8 cellular contexts compared by ENCODE assay signal in the genomic region with DNA sequence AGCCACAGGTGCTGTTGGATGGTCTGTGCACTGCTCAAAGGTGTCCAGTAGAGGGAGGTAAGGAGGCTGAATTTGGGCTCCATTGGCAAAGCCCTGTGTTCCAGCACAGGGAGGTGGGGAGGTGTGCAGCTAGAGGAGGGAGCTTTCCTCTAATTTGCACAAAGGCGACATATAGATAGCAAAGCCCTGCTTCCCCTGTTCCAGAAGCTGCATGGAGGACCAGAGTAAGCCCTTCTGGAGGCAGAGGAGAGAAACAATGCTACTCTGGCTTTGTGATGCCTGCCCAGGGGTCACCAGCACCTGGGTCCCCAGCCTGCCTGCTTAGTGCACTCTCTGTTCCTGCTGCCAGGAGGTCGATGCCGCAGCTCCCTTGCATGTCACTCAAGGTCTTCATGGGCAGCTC. TPM values are rescaled to one million over a fixed set of nuclear protein-coding genes. Genes with fewer than 3 reads are reported as not detected.
A peak's percentile ranks its signal among the peaks of the same experiment; 100 is the strongest.
DNase-seq lines count a peak whose midpoint lies in the region; ATAC-seq and TF ChIP-seq lines count a peak whose summit lies in the region.

No MANE protein-coding gene starts in this region.

- intact Hi-C loops in sigmoid colon (cut with DNase I) = no loop called here

- H3K27ac ChIP-seq in neural progenitor cell = no peak overlapping the region
- no peak overlapping the region for H3K27ac ChIP-seq in sigmoid colon

- TF ChIP-seq EP300 in sigmoid colon (IDR thresholded peaks at IDR 0.05) = no peak

- H3K4me2 ChIP-seq in neural progenitor cell = no peak overlapping the region

- H3K27ac Mint-ChIP-seq in endothelial cell (ENCODE audit: unreplicated experiment) (no peak overlapping the region), neural progenitor cell (no peak overlapping the region)

- H3F3A ChIP-seq in neural progenitor cell (ENCODE audit: low read depth) = no peaks in the 10 kb centered on the region

- H3K9me3 Mint-ChIP-seq in endothelial cell (ENCODE audit: unreplicated experiment) (no peaks in the 10 kb centered on the region), neural progenitor cell (peaks cover 3% of the 10 kb centered on the region)

- H3K4me3 ChIP-seq in neural progenitor cell = no peak overlapping the region
- no peak overlapping the region for H3K4me3 ChIP-seq in sigmoid colon

- H3K79me2 ChIP-seq in neural progenitor cell (ENCODE audit: low read depth) = no peaks in the 10 kb centered on the region

- H3K9me3 ChIP-seq in neural progenitor cell (ENCODE audit: low read depth) = no peaks in the 10 kb centered on the region
- no peaks in the 10 kb centered on the region for H3K9me3 ChIP-seq in sigmoid colon

- peaks cover 17% of the 10 kb centered on the region for H3K4me1 ChIP-seq in neural progenitor cell
- peaks cover 0 to 22% (median 14%) of the 10 kb centered on the region in 4 donors for H3K4me1 ChIP-seq in sigmoid colon

- H3K27me3 ChIP-seq in neural progenitor cell (peaks cover 29% of the 10 kb centered on the region), sigmoid colon (no peaks in the 10 kb centered on the region)

- no peaks in the 10 kb centered on the region for H4K20me1 ChIP-seq in neural progenitor cell (ENCODE audit: low read depth)

- H2AFZ ChIP-seq in neural progenitor cell (replicated peaks) = no peak overlapping the region

- H3K4me3 Mint-ChIP-seq in endothelial cell (ENCODE audit: unreplicated experiment) (no peak overlapping the region), neural progenitor cell (no peak overlapping the region)

- no peak for TF ChIP-seq POLR2A in sigmoid colon (IDR thresholded peaks at IDR 0.05)

- TF ChIP-seq CTCF in GM20000 (IDR thresholded peaks at IDR 0.05; ENCODE audit: extremely low read depth, missing control alignments) = peak; percentile 89
- peak; percentile 69 for TF ChIP-seq CTCF in endothelial cell (IDR thresholded peaks at IDR 0.05; ENCODE audit: unreplicated experiment)
- peak; percentile 72 for TF ChIP-seq CTCF in neural progenitor cell (IDR thresholded peaks at IDR 0.05)
- peak in 1 of 4 experiments; percentile 37 for TF ChIP-seq CTCF in sigmoid colon (IDR thresholded peaks at IDR 0.05)

- WGBS in sigmoid colon, 2 donors = 57 to 71% methylated on average over 3 of the region's 3 CpGs

- no peak overlapping the region for H3K9ac ChIP-seq in neural progenitor cell

- H3K36me3 ChIP-seq in neural progenitor cell (no peaks in the 10 kb centered on the region), sigmoid colon (no peaks in the 10 kb centered on the region)

- peak; percentile 3 to 7 for DNase-seq in activated CD4-positive, alpha-beta T cell treated with anti-CD3 and anti-CD28 coated beads for 24 hours (ENCODE audit: low read depth in 2 of 2)
- DNase-seq in activated CD4-positive, alpha-beta T cell treated with anti-CD3 and anti-CD28 coated beads, Interleukin-2, amount 50 U/mL, for 1 hour = no peak
- DNase-seq in GM20000 (ENCODE audit: low spot score) (peak; percentile 85), endothelial cell (ENCODE audit: low spot score) (peak; percentile 47), neural progenitor cell (ENCODE audit: low spot score) (peak; percentile 72), sigmoid colon (no peak)

- peaks cover 3% of the 10 kb centered on the region for H3K36me3 Mint-ChIP-seq in endothelial cell (ENCODE audit: low read depth, unreplicated experiment)
- H3K36me3 Mint-ChIP-seq in neural progenitor cell = no peaks in the 10 kb centered on the region

- H3K4me1 Mint-ChIP-seq in endothelial cell (ENCODE audit: unreplicated experiment) (peaks cover 8% of the 10 kb centered on the region), neural progenitor cell (no peaks in the 10 kb centered on the region)

- peaks cover 5% of the 10 kb centered on the region for H3K27me3 Mint-ChIP-seq in endothelial cell (ENCODE audit: unreplicated experiment)
- H3K27me3 Mint-ChIP-seq in neural progenitor cell (ENCODE audit: insufficient read depth, low read depth) = peaks cover 15% of the 10 kb centered on the region

- ATAC-seq in HG03521 (IDR thresholded peaks at IDR 0.05; ENCODE audit: unreplicated experiment) (peak; percentile 67), SK-N-SH treated with all-trans-retinoic acid at 6 μM for 48 hours (peak; percentile 65)

TF ChIP-seq in SK-N-SH treated with all-trans-retinoic acid at 6 μM for 48 hours, 23 proteins besides CTCF, POLR2A, EP300 and RAD21:
- TF ChIP-seq TCF4 (CRISPR knock-in tag; IDR thresholded peaks at IDR 0.05; ENCODE audit: borderline replicate concordance) = no peak
- no peak for TF ChIP-seq CSDC2 (CRISPR knock-in tag; IDR thresholded peaks at IDR 0.05)
- TF ChIP-seq CREB5 (CRISPR knock-in tag; IDR thresholded peaks at IDR 0.05; ENCODE audit: low read depth) = no peak
- TF ChIP-seq OSR1 (CRISPR knock-in tag; IDR thresholded peaks at IDR 0.05) = no peak
- no peak for TF ChIP-seq ARNTL (CRISPR knock-in tag; IDR thresholded peaks at IDR 0.05; ENCODE audit: borderline replicate concordance, low read depth)
- TF ChIP-seq BACH2 (CRISPR knock-in tag; IDR thresholded peaks at IDR 0.05; ENCODE audit: borderline replicate concordance) = no peak
- TF ChIP-seq ZC3H10 (CRISPR knock-in tag; IDR thresholded peaks at IDR 0.05) = no peak
- no peak for TF ChIP-seq SNAI2 (CRISPR knock-in tag; IDR thresholded peaks at IDR 0.05)
- no peak for TF ChIP-seq TOX (CRISPR knock-in tag; IDR thresholded peaks at IDR 0.05; ENCODE audit: borderline replicate concordance)
- no peak for TF ChIP-seq PPARA (CRISPR knock-in tag; IDR thresholded peaks at IDR 0.05; ENCODE audit: borderline replicate concordance)
- TF ChIP-seq GLIS3 (CRISPR knock-in tag; IDR thresholded peaks at IDR 0.05) = no peak
- TF ChIP-seq ZNF70 (CRISPR knock-in tag; IDR thresholded peaks at IDR 0.05) = no peak
- no peak for TF ChIP-seq ZFP3 (CRISPR knock-in tag; IDR thresholded peaks at IDR 0.05)
- no peak for TF ChIP-seq TSHZ2 (CRISPR knock-in tag; IDR thresholded peaks at IDR 0.05)
- no peak for TF ChIP-seq CSRNP3 (CRISPR knock-in tag; IDR thresholded peaks at IDR 0.05)
- TF ChIP-seq ISL1 (CRISPR knock-in tag; IDR thresholded peaks at IDR 0.05) = no peak

RNA-seq across cellular contexts. Expression of gene ARHGAP22, which starts 3.4 kb away (rescaled TPM):
- total RNA-seq in endothelial cell (ENCODE audit: unreplicated experiment) = 1.9 TPM
- total RNA-seq in neural progenitor cell (ENCODE audit: low replicate concordance) = 1.7 and 5.1 TPM in 2 replicates
- 1 to 10 TPM; 1.3 to 6.4 (median 4.1) TPM for total RNA-seq in sigmoid colon
- 1 to 10 TPM; 1.2 to 3.1 (median 2.4) TPM for polyA plus RNA-seq in sigmoid colon

Comparison
In these comparisons a context has a peak if more than half of its experiments do, and no peak if none do; other contexts are left out.
1. DNase-seq: peak in activated CD4-positive, alpha-beta T cell treated with anti-CD3 and anti-CD28 coated beads for 24 hours (2 of 2), GM20000 (single experiment), endothelial cell (single experiment) and neural progenitor cell (single experiment); none in activated CD4-positive, alpha-beta T cell treated with anti-CD3 and anti-CD28 coated beads, Interleukin-2, amount 50 U/mL, for 1 hour (single experiment) and sigmoid colon (single experiment).